Comparison of ENCODE assay signal across 11 cellular contexts in genomic region chr2:46937457-46937856, GRCh38. TPM values are rescaled to one million over a fixed set of nuclear protein-coding genes. Genes with fewer than 3 reads are reported as not detected.
DNase-seq lines count a peak whose midpoint lies in the region; ATAC-seq and TF ChIP-seq lines count a peak whose summit lies in the region.
"Had no signal": no experiment of that assay in that cellular context is flagged by ENCODE, and none has a peak within 500 bp of the region (broad histone marks: within the 10 kb centered on the region; RNA-seq: fewer than 3 reads in every experiment).

No MANE protein-coding gene starts in this region.

- H3K9me3 ChIP-seq in right atrium auricular region (no peaks in the 10 kb centered on the region), right cardiac atrium (ENCODE audit: control insufficient read depth, low read length) (no peaks in the 10 kb centered on the region), neuronal stem cell (replicated peaks in 1 of 2; ENCODE audit: control insufficient read depth in 2 of 2, insufficient read depth in 1 of 2, low read depth in 1 of 2, low read length in 2 of 2) (no peaks in the 10 kb centered on the region)

- no peak overlapping the region for H2BK5ac ChIP-seq in neuronal stem cell (ENCODE audit: low read length)

- 55% methylated on average over 4 of the region's 4 CpGs for WGBS in right cardiac atrium
- WGBS in neuronal stem cell (ENCODE audit: extremely low coverage in 2 of 2, insufficient read length in 2 of 2, insufficient replicate concordance in 1 of 2), 2 donors: no CpG with 5 or more reads among the region's 4 CpGs

- H2AK5ac ChIP-seq in neuronal stem cell (ENCODE audit: low read depth, low read length): no peak overlapping the region

- H4K91ac ChIP-seq in neuronal stem cell (ENCODE audit: low read depth, low read length, poor library complexity): no peak overlapping the region

- no peak overlapping the region for H3K9ac ChIP-seq in neuronal stem cell (ENCODE audit: low read depth, low read length, poor library complexity)

- no peak overlapping the region for H3K4ac ChIP-seq in neuronal stem cell (ENCODE audit: low read length)

- peak; percentile 14 to 48 for TF ChIP-seq CTCF in right atrium auricular region (IDR thresholded peaks at IDR 0.05)
- TF ChIP-seq CTCF in foreskin keratinocyte (conservative IDR thresholded peaks at IDR 0.05): peak; percentile 54

- H3K14ac ChIP-seq in neuronal stem cell (ENCODE audit: low read length): no peak overlapping the region

- ATAC-seq in right cardiac atrium (no peak), foreskin keratinocyte (no peak)
- ATAC-seq: activated naive CD8-positive, alpha-beta T cell treated with anti-CD3 and anti-CD28 coated beads, Interleukin-2, amount 50 U/mL, for 24 hours had no signal

- H3K4me1 ChIP-seq in right atrium auricular region (peaks cover 0 to 21% of the 10 kb centered on the region in 2 donors), right cardiac atrium (ENCODE audit: control insufficient read depth, insufficient read depth, low read length) (no peaks in the 10 kb centered on the region), foreskin keratinocyte (peaks cover 1% of the 10 kb centered on the region), neuronal stem cell (ENCODE audit: control insufficient read depth in 2 of 2, insufficient read depth in 1 of 2, low read depth in 1 of 2, low read length in 2 of 2) (peaks cover 3 to 6% of the 10 kb centered on the region in 2 donors)

- H3K4me3 ChIP-seq in right atrium auricular region (no peak overlapping the region), right cardiac atrium (ENCODE audit: low read length) (no peak overlapping the region), neuronal stem cell (ENCODE audit: low read length in 2 of 2) (no peak overlapping the region)

- H2AFZ ChIP-seq in neuronal stem cell (ENCODE audit: low read length): no peak overlapping the region

- H3K27me3 ChIP-seq in right atrium auricular region (no peaks in the 10 kb centered on the region), right cardiac atrium (ENCODE audit: control insufficient read depth, insufficient read depth) (no peaks in the 10 kb centered on the region), foreskin keratinocyte (no peaks in the 10 kb centered on the region), neuronal stem cell (ENCODE audit: control insufficient read depth in 3 of 3, insufficient read depth in 3 of 3, low read depth in 1 of 3, low read length in 3 of 3) (no peaks in the 10 kb centered on the region)

- H3K27ac ChIP-seq in right atrium auricular region: no peak overlapping the region
- H3K27ac ChIP-seq in right cardiac atrium (ENCODE audit: low read length): no peak overlapping the region
- no peak overlapping the region for H3K27ac ChIP-seq in foreskin keratinocyte
- no peak overlapping the region for H3K27ac ChIP-seq in neuronal stem cell (replicated peaks; ENCODE audit: low read length)

- no peak overlapping the region for H3K18ac ChIP-seq in neuronal stem cell (ENCODE audit: low read length)

- DNase-seq in right atrium auricular region (ENCODE audit: low spot score) (no peak), right cardiac atrium (no peak), SW480 (ENCODE audit: low spot score) (peak; percentile 23), foreskin keratinocyte (no peak), OCI-M2 (lab: John Stamatoyannopoulos, UW; ENCODE audit: unreplicated experiment) (no peak), nucleus accumbens (lab: John Stamatoyannopoulos, UW) (no peak), neuronal stem cell (ENCODE audit: low spot score) (no peak), NCI-H2029 treated with DMSO at 0.1 percent for 48 hours (lab: John Stamatoyannopoulos, UW) (no peak)
- DNase-seq: activated naive CD8-positive, alpha-beta T cell treated with anti-CD3 and anti-CD28 coated beads, Interleukin-2, amount 50 U/mL, for 24 hours; GOT3; stimulated activated CD4-positive, alpha-beta T cell treated with anti-CD3 and anti-CD28 coated beads, Interleukin-4, amount 100 ng/mL, for 4 hours had no signal

- intact Hi-C loops in right cardiac atrium (cut with DNase I): no loop called here

- H3K36me3 ChIP-seq in right atrium auricular region: no peaks in the 10 kb centered on the region
- H3K36me3 ChIP-seq in neuronal stem cell (replicated peaks in 1 of 2; ENCODE audit: control insufficient read depth in 2 of 2, insufficient read depth in 2 of 2, low read length in 2 of 2): no peaks in the 10 kb centered on the region

- no peak overlapping the region for H3K4me2 ChIP-seq in neuronal stem cell (ENCODE audit: insufficient read depth, low read length, poor library complexity, severe bottlenecking)

- H3K23ac ChIP-seq in neuronal stem cell (ENCODE audit: low read depth, low read length, poor library complexity): no peak overlapping the region

- no peak overlapping the region for H2BK120ac ChIP-seq in neuronal stem cell (ENCODE audit: low read depth, low read length)

- H3K79me1 ChIP-seq in neuronal stem cell (ENCODE audit: low read depth, low read length): no peaks in the 10 kb centered on the region

- no peak overlapping the region for H4K8ac ChIP-seq in neuronal stem cell (ENCODE audit: low read depth, low read length)

- no peak overlapping the region for H2BK15ac ChIP-seq in neuronal stem cell (ENCODE audit: low read length)

- H2BK12ac ChIP-seq in neuronal stem cell (ENCODE audit: low read length): no peak overlapping the region

RNA-seq across cellular contexts. Expression of gene TTC7A, which starts 3.6 kb away (rescaled TPM):
- total RNA-seq in right atrium auricular region (10 to 100 TPM in 1 of 2 donors, 1 to 10 TPM in 1; 5.8 to 11.2 TPM), right cardiac atrium (10 to 100 TPM in 1 of 4 donors, 1 to 10 TPM in 3; 6.4 to 10.1 (median 9.2) TPM), foreskin keratinocyte (18.2 and 19.5 TPM in 2 replicates)
- polyA plus RNA-seq in right cardiac atrium (6.0 TPM), foreskin keratinocyte (11.2 and 11.9 TPM in 2 replicates)
- 12.6 TPM for polyA plus RNA-seq in neuronal stem cell (2013, experiment 1 of 2)
- 12.6 TPM for polyA plus RNA-seq in neuronal stem cell (2013, experiment 2 of 2)

RNA-seq across cellular contexts. Expression of gene MCFD2, which starts 21.9 kb away (rescaled TPM):
- total RNA-seq in right atrium auricular region: 10 to 100 TPM; 48.7 to 77.5 TPM
- total RNA-seq in right cardiac atrium: 100 to 1,000 TPM in 1 of 4 donors, 10 to 100 TPM in 3; 63.9 to 103 (median 75.2) TPM
- 27.1 TPM for polyA plus RNA-seq in right cardiac atrium
- total RNA-seq in foreskin keratinocyte: 74.7 and 83.4 TPM in 2 replicates
- 36.6 and 45.8 TPM in 2 replicates for polyA plus RNA-seq in foreskin keratinocyte
- polyA plus RNA-seq in neuronal stem cell (2013, experiment 1 of 2): 56.7 TPM
- 57.6 TPM for polyA plus RNA-seq in neuronal stem cell (2013, experiment 2 of 2)
